In genomic region chr18:3305354-3305762, GRCh38 we compare ENCODE assay signal across 8 cellular contexts. TPM values are rescaled to one million over a fixed set of nuclear protein-coding genes. Genes with fewer than 3 reads are reported as not detected.
DNase-seq lines count a peak whose midpoint lies in the region; ATAC-seq and TF ChIP-seq lines count a peak whose summit lies in the region.

No MANE protein-coding gene starts in this region.

- H3F3A ChIP-seq in neural progenitor cell (ENCODE audit: low read depth) = no peaks in the 10 kb centered on the region

- TF ChIP-seq CTCF in foreskin keratinocyte (conservative IDR thresholded peaks at IDR 0.05) (peak; percentile 1), BE2C (IDR thresholded peaks at IDR 0.05; ENCODE audit: low read depth, low read length) (no peak), GM10266 (IDR thresholded peaks at IDR 0.05; ENCODE audit: control insufficient read depth, insufficient read depth, low read depth, missing control alignments) (no peak), neural progenitor cell (IDR thresholded peaks at IDR 0.05) (no peak)

- no peak overlapping the region for H3K9ac ChIP-seq in neural progenitor cell

- H3K79me2 ChIP-seq in neural progenitor cell (ENCODE audit: low read depth) = no peaks in the 10 kb centered on the region

- peak; percentile 20 to 74 (median 41) for DNase-seq in CD4-positive, CD25-positive, alpha-beta regulatory T cell
- DNase-seq in activated CD4-positive, alpha-beta T cell treated with anti-CD3 and anti-CD28 coated beads, Interleukin-2, amount 50 U/mL, for 48 hours = peak; percentile 41 to 58
- DNase-seq in foreskin keratinocyte (peak; percentile 98 to 99), NCI-H2171 (lab: John Stamatoyannopoulos, UW) (no peak), BE2C (no peak), GM10266 (ENCODE audit: extremely low spot score) (no peak), neural progenitor cell (ENCODE audit: low spot score) (no peak)

- peaks cover 2% of the 10 kb centered on the region for H3K27me3 ChIP-seq in CD4-positive, CD25-positive, alpha-beta regulatory T cell (ENCODE audit: control insufficient read depth, insufficient read depth, low read length)
- no peaks in the 10 kb centered on the region for H3K27me3 ChIP-seq in foreskin keratinocyte
- no peaks in the 10 kb centered on the region for H3K27me3 ChIP-seq in BE2C
- H3K27me3 ChIP-seq in neural progenitor cell = no peaks in the 10 kb centered on the region

- H2AFZ ChIP-seq in neural progenitor cell (replicated peaks) = no peak overlapping the region

- H3K9me3 ChIP-seq in CD4-positive, CD25-positive, alpha-beta regulatory T cell (ENCODE audit: control insufficient read depth in 2 of 2, low read length in 2 of 2) = no peaks in the 10 kb centered on the region
- H3K9me3 ChIP-seq in BE2C = no peaks in the 10 kb centered on the region
- no peaks in the 10 kb centered on the region for H3K9me3 ChIP-seq in neural progenitor cell (ENCODE audit: low read depth)

- ATAC-seq in CD4-positive, CD25-positive, alpha-beta regulatory T cell (ENCODE audit: low read depth in 2 of 2) = peak; percentile 97 to 99
- ATAC-seq in HG03521 (IDR thresholded peaks at IDR 0.05; ENCODE audit: unreplicated experiment) = peak; percentile 64
- peak; percentile 99 for ATAC-seq in foreskin keratinocyte

- peak overlapping the region; percentile 1 for H3K27ac ChIP-seq in CD4-positive, CD25-positive, alpha-beta regulatory T cell (ENCODE audit: insufficient read depth, low read length, poor library complexity, severe bottlenecking)
- H3K27ac ChIP-seq in foreskin keratinocyte (peak overlapping the region; percentile 82), neural progenitor cell (no peak overlapping the region)

- H3K9me3 Mint-ChIP-seq in CD4-positive, CD25-positive, alpha-beta regulatory T cell = peaks cover 0 to 3% (median 0%) of the 10 kb centered on the region in 7 donors
- H3K9me3 Mint-ChIP-seq in neural progenitor cell = peaks cover 4% of the 10 kb centered on the region

- peaks cover 6% of the 10 kb centered on the region for H3K4me1 ChIP-seq in CD4-positive, CD25-positive, alpha-beta regulatory T cell (ENCODE audit: control insufficient read depth, insufficient read depth, low read length, poor library complexity, severe bottlenecking)
- H3K4me1 ChIP-seq in foreskin keratinocyte (peaks cover 21% of the 10 kb centered on the region), BE2C (no peaks in the 10 kb centered on the region), neural progenitor cell (no peaks in the 10 kb centered on the region)

- H3K4me1 Mint-ChIP-seq in CD4-positive, CD25-positive, alpha-beta regulatory T cell = peaks cover 0 to 12% (median 5%) of the 10 kb centered on the region in 4 donors
- no peaks in the 10 kb centered on the region for H3K4me1 Mint-ChIP-seq in neural progenitor cell

- H3K4me3 ChIP-seq in CD4-positive, CD25-positive, alpha-beta regulatory T cell (ENCODE audit: low read depth, low read length) = no peak overlapping the region
- H3K4me3 ChIP-seq in BE2C (ENCODE audit: low read depth, low read length) (no peak overlapping the region), neural progenitor cell (no peak overlapping the region)

- H3K36me3 ChIP-seq in CD4-positive, CD25-positive, alpha-beta regulatory T cell (ENCODE audit: control insufficient read depth, insufficient read depth, low read length) = no peaks in the 10 kb centered on the region
- H3K36me3 ChIP-seq in BE2C (no peaks in the 10 kb centered on the region), neural progenitor cell (no peaks in the 10 kb centered on the region)

- H3K27ac Mint-ChIP-seq in CD4-positive, CD25-positive, alpha-beta regulatory T cell = peak overlapping the region in 2 of 3 donors; percentile 1 to 46
- no peak overlapping the region for H3K27ac Mint-ChIP-seq in neural progenitor cell

- H3K4me3 Mint-ChIP-seq in CD4-positive, CD25-positive, alpha-beta regulatory T cell = no peak overlapping the region
- H3K4me3 Mint-ChIP-seq in neural progenitor cell = no peak overlapping the region

- H3K4me2 ChIP-seq in neural progenitor cell = no peak overlapping the region

- no peaks in the 10 kb centered on the region for H3K36me3 Mint-ChIP-seq in CD4-positive, CD25-positive, alpha-beta regulatory T cell
- no peaks in the 10 kb centered on the region for H3K36me3 Mint-ChIP-seq in neural progenitor cell

- H4K20me1 ChIP-seq in neural progenitor cell (ENCODE audit: low read depth) = no peaks in the 10 kb centered on the region

- H3K27me3 Mint-ChIP-seq in CD4-positive, CD25-positive, alpha-beta regulatory T cell = peaks cover 20% of the 10 kb centered on the region
- H3K27me3 Mint-ChIP-seq in neural progenitor cell (ENCODE audit: insufficient read depth, low read depth) = peaks cover 4% of the 10 kb centered on the region

RNA-seq across cellular contexts. Expression of gene MYL12B, which starts 43.4 kb away (rescaled TPM):
- 168 TPM for total RNA-seq in CD4-positive, CD25-positive, alpha-beta regulatory T cell
- 1,000 to 10,000 TPM in 2 of 4 donors, 100 to 1,000 TPM in 2; 980 to 1,134 (median 1,024) TPM for polyA plus RNA-seq in CD4-positive, CD25-positive, alpha-beta regulatory T cell
- total RNA-seq in foreskin keratinocyte (808 and 830 TPM in 2 replicates), neural progenitor cell (ENCODE audit: low replicate concordance) (127 and 152 TPM in 2 replicates)
- 928 and 936 TPM in 2 replicates for polyA plus RNA-seq in foreskin keratinocyte
- 72.0 TPM for polyA plus RNA-seq in BE2C (2012; ENCODE audit: insufficient read depth, insufficient read length, low read depth)

RNA-seq across cellular contexts. Expression of gene MYL12A, which starts 57.8 kb away (rescaled TPM):
- total RNA-seq in CD4-positive, CD25-positive, alpha-beta regulatory T cell = 382 TPM
- polyA plus RNA-seq in CD4-positive, CD25-positive, alpha-beta regulatory T cell = 1,000 to 10,000 TPM; 2,262 to 2,381 (median 2,361) TPM
- total RNA-seq in foreskin keratinocyte = 549 and 551 TPM in 2 replicates
- polyA plus RNA-seq in foreskin keratinocyte = 617 and 641 TPM in 2 replicates
- polyA plus RNA-seq in BE2C (2012; ENCODE audit: insufficient read depth, insufficient read length, low read depth) = 110 TPM
- 222 and 365 TPM in 2 replicates for total RNA-seq in neural progenitor cell (ENCODE audit: low replicate concordance)

Comparison
In these comparisons a context has a peak if more than half of its experiments do, and no peak if none do; other contexts are left out.
1. DNase-seq: peak in CD4-positive, CD25-positive, alpha-beta regulatory T cell (3 of 3), activated CD4-positive, alpha-beta T cell treated with anti-CD3 and anti-CD28 coated beads, Interleukin-2, amount 50 U/mL, for 48 hours (2 of 2) and foreskin keratinocyte (2 of 2); none in NCI-H2171 (single experiment), BE2C (single experiment), GM10266 (single experiment) and neural progenitor cell (single experiment).
2. Peak in every context shown above with its lines, with median percentiles within 50 percentile points of each other: ATAC-seq.